Comparison of ENCODE assay signal across 8 cellular contexts in genomic region chr19:57487477-57488298, GRCh38. TPM values are rescaled to one million over a fixed set of nuclear protein-coding genes. Genes with fewer than 3 reads are reported as not detected.
A peak's percentile ranks its signal among the peaks of the same experiment; 100 is the strongest.
DNase-seq lines count a peak whose midpoint lies in the region; ATAC-seq, FAIRE-seq and TF ChIP-seq lines count a peak whose summit lies in the region.
"Not testable (repeated sequence)": the region's sequence is repeated elsewhere in the genome, so short reads cannot be mapped to it uniquely, and the experiment has no call there.

Gene ZNF419 (plus strand): TSS chr19:57487750. CDS start chr19:57487951, 201 bp downstream.

- DNase-seq in AG09309 (ENCODE audit: low read depth) (peak; percentile 45), NCI-H226 (peak; percentile 92), activated B cell treated with CpG ODN at 0.5 μM for 24 hours (peak; percentile 88)
- peak; percentile 91 for DNase-seq in central memory CD4-positive, alpha-beta T cell
- DNase-seq in stimulated activated CD4-positive, alpha-beta T cell treated with anti-CD3 and anti-CD28 coated beads, Interleukin-12 subunit alpha, Interleukin-12 subunit beta, amount 100 ng/mL, for 24 hours (ENCODE audit: low read depth in 2 of 2): peak; percentile 85 to 89

- peak within 1 kb of the TSS; percentile 64 for H3K4me3 ChIP-seq in AG09309 (ENCODE audit: control insufficient read depth, low read depth, low read length)

- FAIRE-seq in islet of Langerhans (lab: Jason Lieb, UNC): peak; percentile 70

- intact Hi-C loops in activated B cell treated with CpG ODN at 0.5 μM for 24 hours (cut with micrococcal nuclease): loop anchor here (1.0 to 5.0 kb wide), 8 partner anchors 10 to 460 kb away; partner anchors contain the start of genes ZNF17, ZNF211, ZNF256 and ZNF416

- ATAC-seq in HG03175 (IDR thresholded peaks at IDR 0.05; ENCODE audit: unreplicated experiment) (peak; percentile 95), activated B cell treated with CpG ODN at 0.5 μM for 24 hours (ENCODE audit: low read depth) (peak; percentile 98)

- in situ Hi-C loops in GM18951 (cut with MboI; ENCODE audit: low sequenced_read_pairs, unreplicated experiment): not testable (repeated sequence)

- H3K36me3 Mint-ChIP-seq in activated B cell treated with CpG ODN at 0.5 μM for 24 hours (ENCODE audit: low read depth): peaks cover 36% of the 10 kb centered on the region

- peak within 1 kb of the TSS; percentile 70 for H3K4me3 Mint-ChIP-seq in activated B cell treated with CpG ODN at 0.5 μM for 24 hours

- not testable (repeated sequence) for TF ChIP-seq CTCF in AG09309 (IDR thresholded peaks at IDR 0.05; ENCODE audit: control insufficient read depth, insufficient read depth, low read depth, low read length, missing control alignments); activated B cell treated with CpG ODN at 0.5 μM for 24 hours (IDR thresholded peaks at IDR 0.05)

- POLR2A ChIA-PET in activated B cell treated with CpG ODN at 0.5 μM for 24 hours (lab: Charles Lee): interaction anchor here (1.0 to 1.7 kb wide), 4 partner anchors 9 to 429 kb away, joined by 3 to 8 read pairs (median 4); partner anchors contain the start of genes ZNF417, ZNF772 and ZNF773

- not testable (repeated sequence) for H3K27me3 Mint-ChIP-seq in activated B cell treated with CpG ODN at 0.5 μM for 24 hours

- TF ChIP-seq POLR2A in GM18951 (IDR thresholded peaks at IDR 0.05; ENCODE audit: extremely low read depth, insufficient read depth, insufficient read length): peak; percentile 67

- H3K27ac Mint-ChIP-seq in activated B cell treated with CpG ODN at 0.5 μM for 24 hours: peak within 1 kb of the TSS; percentile 65

- CTCF ChIA-PET in activated B cell treated with CpG ODN at 0.5 μM for 24 hours (lab: Charles Lee): not testable (repeated sequence)

- peaks cover 13% of the 10 kb centered on the region for H3K4me1 Mint-ChIP-seq in activated B cell treated with CpG ODN at 0.5 μM for 24 hours

- H3K9me3 Mint-ChIP-seq in activated B cell treated with CpG ODN at 0.5 μM for 24 hours: peaks cover 11% of the 10 kb centered on the region

RNA-seq across cellular contexts. Expression of gene ZNF419, which starts in this region (rescaled TPM):
- total RNA-seq in activated B cell treated with CpG ODN at 0.5 μM for 24 hours: 17.2 TPM in 2 replicates

Comparison
In these comparisons a context has a peak if more than half of its experiments do, and no peak if none do; other contexts are left out.
1. Peak in every context shown above with its lines: DNase-seq, ATAC-seq and H3K4me3 ChIP-seq.